8 cellular contexts compared by ENCODE assay signal in genomic region chr14:24171422-24172260, GRCh38. TPM values are rescaled to one million over a fixed set of nuclear protein-coding genes. Genes with fewer than 3 reads are reported as not detected.
DNase-seq lines count a peak whose midpoint lies in the region; ATAC-seq and TF ChIP-seq lines count a peak whose summit lies in the region.

Gene REC8, plus strand, starts transcription at chr14:24172080. Its CDS starts 473 bp downstream, at chr14:24172553.

- H3K27ac ChIP-seq in duodenal mucosa (ENCODE audit: low read depth, low read length) (peak within 1 kb of the TSS; percentile 10), lung (ENCODE audit: low read depth in 1 of 2, low read length in 1 of 2) (peak within 1 kb of the TSS in 1 of 2 donors; percentile 22)

- no peaks in the 10 kb centered on the region for H3K9me3 ChIP-seq in duodenal mucosa (ENCODE audit: control insufficient read depth in 1 of 2, low read length in 2 of 2)
- H3K9me3 ChIP-seq in lung (ENCODE audit: control insufficient read depth in 2 of 2, insufficient read depth in 1 of 2, low read length in 1 of 2) = no peaks in the 10 kb centered on the region

- peak within 1 kb of the TSS; percentile 68 for H3K4me3 Mint-ChIP-seq in activated CD4-positive, alpha-beta memory T cell treated with anti-CD3 and anti-CD28 coated beads for 36 hours

- DNase-seq in D341Med (ENCODE audit: low spot score) = peak; percentile 98
- DNase-seq in NCI-H128 (lab: John Stamatoyannopoulos, UW; ENCODE audit: unreplicated experiment) = peak; percentile 97
- DNase-seq in activated CD4-positive, alpha-beta memory T cell treated with anti-CD3 and anti-CD28 coated beads for 36 hours = peak; percentile 81
- peak; percentile 91 for DNase-seq in lung (ENCODE audit: low spot score)
- peak; percentile 42 to 62 (median 46) for DNase-seq in stimulated activated CD4-positive, alpha-beta T cell treated with anti-CD3 and anti-CD28 coated beads, TNF-alpha, amount 100 ng/mL, for 48 hours (ENCODE audit: low read depth in 3 of 3)
- DNase-seq in COLO829 (ENCODE audit: low spot score) = no peak

- peaks cover 22% of the 10 kb centered on the region for H3K4me1 Mint-ChIP-seq in activated CD4-positive, alpha-beta memory T cell treated with anti-CD3 and anti-CD28 coated beads for 36 hours (ENCODE audit: low read depth)

- H3K4me3 ChIP-seq in duodenal mucosa (ENCODE audit: low read depth in 1 of 2, low read length in 2 of 2) (peak within 1 kb of the TSS; percentile 0 to 57), lung (peak within 1 kb of the TSS; percentile 12)

- intact Hi-C loops in activated CD4-positive, alpha-beta memory T cell treated with anti-CD3 and anti-CD28 coated beads for 36 hours (cut with micrococcal nuclease) = no loop called here

- H3K36me3 ChIP-seq in duodenal mucosa (ENCODE audit: control insufficient read depth in 1 of 2, insufficient read depth in 2 of 2, low read length in 2 of 2) (peaks cover 27 to 44% of the 10 kb centered on the region in 2 donors), lung (ENCODE audit: control insufficient read depth in 2 of 2, insufficient read depth in 2 of 2, low read length in 2 of 2) (peaks cover 4 to 26% of the 10 kb centered on the region in 2 donors)

- ATAC-seq in GM21526 (IDR thresholded peaks at IDR 0.05; ENCODE audit: low FRiP score, unreplicated experiment) (peak; percentile 73), lung (ENCODE audit: insufficient read depth, low FRiP score) (peak; percentile 86)

- H3K9me3 Mint-ChIP-seq in activated CD4-positive, alpha-beta memory T cell treated with anti-CD3 and anti-CD28 coated beads for 36 hours = no peaks in the 10 kb centered on the region

- 14 to 26% methylated on average over 62 to 63 of the region's 63 CpGs for WGBS in lung, 2 donors

- no peak for TF ChIP-seq CTCF in lung (IDR thresholded peaks at IDR 0.05; ENCODE audit: control extremely low read depth, extremely low read depth)

- H3K36me3 Mint-ChIP-seq in activated CD4-positive, alpha-beta memory T cell treated with anti-CD3 and anti-CD28 coated beads for 36 hours = peaks cover 23% of the 10 kb centered on the region

- POLR2A ChIA-PET in activated CD4-positive, alpha-beta memory T cell treated with anti-CD3 and anti-CD28 coated beads for 36 hours (lab: Charles Lee) = interaction anchor here (0.6 to 1.7 kb wide), 5 partner anchors 9 to 266 kb away, joined by 3 to 9 read pairs (median 4); partner anchors contain the start of genes IPO4 and IRF9

- H3K9ac ChIP-seq in duodenal mucosa (ENCODE audit: low read depth in 1 of 2, low read length in 2 of 2) = peak within 1 kb of the TSS in 1 of 2 donors; percentile 16

- H3K27ac Mint-ChIP-seq in activated CD4-positive, alpha-beta memory T cell treated with anti-CD3 and anti-CD28 coated beads for 36 hours = peak within 1 kb of the TSS; percentile 61

- no peaks in the 10 kb centered on the region for H3K27me3 Mint-ChIP-seq in activated CD4-positive, alpha-beta memory T cell treated with anti-CD3 and anti-CD28 coated beads for 36 hours

- no peaks in the 10 kb centered on the region for H3K27me3 ChIP-seq in duodenal mucosa (ENCODE audit: control insufficient read depth in 1 of 2, insufficient read depth in 2 of 2, low read length in 2 of 2)
- no peaks in the 10 kb centered on the region for H3K27me3 ChIP-seq in lung (ENCODE audit: control insufficient read depth, insufficient read depth)

- CTCF ChIA-PET in activated CD4-positive, alpha-beta memory T cell treated with anti-CD3 and anti-CD28 coated beads for 36 hours (lab: Charles Lee) = interaction anchor here (2.1 kb wide), 1 partner anchor 10 kb away, joined by 10 read pairs; the partner anchor contains the start of gene IRF9

- H3K4me1 ChIP-seq in duodenal mucosa (ENCODE audit: control insufficient read depth in 1 of 2, insufficient read depth in 2 of 2, low read length in 2 of 2) (no peaks in the 10 kb centered on the region), lung (ENCODE audit: control insufficient read depth in 2 of 2, insufficient read depth in 2 of 2, low read length in 2 of 2) (peaks cover 0 to 11% of the 10 kb centered on the region in 2 donors)

RNA-seq across cellular contexts. Expression of gene REC8, which starts in this region (rescaled TPM):
- total RNA-seq in activated CD4-positive, alpha-beta memory T cell treated with anti-CD3 and anti-CD28 coated beads for 36 hours = 10 to 100 TPM; 24.9 to 27.9 TPM
- total RNA-seq in lung = 10 to 100 TPM; 13.3 to 48.1 TPM
- polyA plus RNA-seq in lung = 10 to 100 TPM; 23.8 to 35.1 TPM
